In the genomic region with DNA sequence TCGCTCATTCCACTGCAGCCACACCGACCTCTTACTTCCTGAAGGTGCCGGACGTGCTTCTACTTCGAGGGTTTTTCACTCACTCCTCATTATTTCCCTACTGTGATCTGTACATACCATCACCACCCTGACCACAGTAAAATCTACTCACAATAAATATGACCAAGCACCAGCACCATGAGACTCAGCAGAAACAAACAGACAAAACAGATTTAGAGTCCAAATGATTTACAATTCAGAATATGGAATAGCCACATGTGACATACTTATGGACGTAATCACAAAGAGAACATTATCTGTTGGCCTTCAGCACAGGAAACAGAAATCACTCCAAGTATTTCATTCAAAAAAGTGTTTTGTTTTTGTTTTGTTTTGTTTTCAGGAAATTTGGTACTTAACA, we compare ENCODE assay signal across 17 cellular contexts. TPM values are rescaled to one million over a fixed set of nuclear protein-coding genes. Genes with fewer than 3 reads are reported as not detected.
DNase-seq lines count a peak whose midpoint lies in the region; ATAC-seq lines count a peak whose summit lies in the region.
"Had no signal": no experiment of that assay in that cellular context is flagged by ENCODE, and none has a peak within 500 bp of the region (broad histone marks: within the 10 kb centered on the region; RNA-seq: fewer than 3 reads in every experiment).

No MANE protein-coding gene starts in this region.

- DNase-seq in SK-MEL-5 (ENCODE audit: low read depth, low spot score) (peak; percentile 82), dermis blood vessel endothelial cell (peak; percentile 35), lung microvascular endothelial cell (ENCODE audit: low read depth in 2 of 2) (peak; percentile 14 to 18), activated gamma-delta T cell (lab: John Stamatoyannopoulos, UW) (no peak)
- DNase-seq: BE2C; CD4-positive, alpha-beta memory T cell; COR-L47; DMS153; DMS79 treated with DMSO at 0.1 percent for 48 hours; EL; HCEC 1CT; HFFc6 had no signal

- in situ Hi-C loops in SK-MEL-5 (cut with HindIII; ENCODE audit: low pct_unique_long_range_greater_than_20kb, low sequenced_read_pairs), result no loop called here

- ATAC-seq in HG02642 (IDR thresholded peaks at IDR 0.05; ENCODE audit: poor library complexity, unreplicated experiment) (no peak), HG02610 (IDR thresholded peaks at IDR 0.05; ENCODE audit: unreplicated experiment) (no peak)
- ATAC-seq: A549 had no signal

RNA-seq across cellular contexts. Expression of gene KLB, which starts 16.1 kb away (rescaled TPM):
- not detected in 2 replicates for total RNA-seq in SK-MEL-5 (2014; rRNA removed; shearing (Covaris generic))
- not detected in 2 replicates for polyA plus RNA-seq in SK-MEL-5 (2015; cell fraction: cytosol; rRNA removed)
- polyA plus RNA-seq in SK-MEL-5 (2015; cell fraction: nucleus; rRNA removed), result not detected in 2 replicates
- total RNA-seq in dermis blood vessel endothelial cell, result under 0.01 TPM in 1 of 2 replicates, not detected in the other
- total RNA-seq in lung microvascular endothelial cell, result under 0.01 and 0.20 TPM in 2 replicates
- total RNA-seq: CD4-positive, alpha-beta memory T cell; H4; HFFc6 had no signal
- polyA plus RNA-seq: AG04450 had no signal

RNA-seq across cellular contexts. Expression of gene RFC1, which starts 24.4 kb away (rescaled TPM):
- 48.4 and 54.0 TPM in 2 replicates for total RNA-seq in SK-MEL-5 (2014; rRNA removed; shearing (Covaris generic))
- polyA plus RNA-seq in SK-MEL-5 (2015; cell fraction: cytosol; rRNA removed), result 27.4 and 29.5 TPM in 2 replicates
- polyA plus RNA-seq in SK-MEL-5 (2015; cell fraction: nucleus; rRNA removed), result 28.8 and 33.6 TPM in 2 replicates
- total RNA-seq in dermis blood vessel endothelial cell (46.3 and 71.7 TPM in 2 replicates), lung microvascular endothelial cell (44.2 and 66.7 TPM in 2 replicates)
